1 cellular context compared by ENCODE assay signal in the genomic region with DNA sequence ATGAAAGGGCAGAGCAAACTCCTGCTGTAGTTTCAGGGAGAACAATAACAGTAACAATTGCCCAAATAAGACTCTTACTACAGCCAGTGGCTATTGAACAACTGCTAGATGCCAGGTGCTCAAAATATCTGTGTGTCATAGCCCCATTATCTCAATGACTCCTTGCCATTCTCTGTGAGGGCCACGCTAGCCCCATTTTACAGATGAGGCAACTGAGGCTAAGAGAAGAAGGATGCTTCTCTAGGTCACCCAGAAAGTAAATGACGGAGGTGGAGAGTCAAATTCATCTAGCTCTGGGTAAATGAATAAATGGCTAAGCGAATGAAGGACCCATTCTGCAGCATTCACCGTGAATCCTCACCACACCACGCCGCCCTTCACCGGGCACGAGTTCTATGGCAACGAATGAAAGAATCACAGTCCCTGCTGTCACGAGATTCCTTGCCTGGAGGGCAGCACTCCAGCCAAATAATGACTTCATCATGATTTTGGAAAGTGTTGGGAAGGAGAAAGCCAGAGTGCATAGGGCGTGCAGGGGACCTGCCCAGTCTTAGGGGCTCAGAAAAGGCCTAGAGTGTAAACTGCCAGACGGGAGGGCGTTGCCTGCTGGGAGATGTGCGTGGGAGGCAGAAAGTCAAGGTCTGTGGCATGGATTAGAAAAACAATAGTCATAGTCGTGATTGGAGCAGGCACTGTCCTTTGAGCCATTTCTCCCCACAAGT.
TF ChIP-seq lines count a peak whose summit lies in the region.

No MANE protein-coding gene starts in this region.

TF ChIP-seq in HCT116, 20 proteins besides CTCF, POLR2A, EP300 and RAD21:
- TF ChIP-seq, protein P1, sequence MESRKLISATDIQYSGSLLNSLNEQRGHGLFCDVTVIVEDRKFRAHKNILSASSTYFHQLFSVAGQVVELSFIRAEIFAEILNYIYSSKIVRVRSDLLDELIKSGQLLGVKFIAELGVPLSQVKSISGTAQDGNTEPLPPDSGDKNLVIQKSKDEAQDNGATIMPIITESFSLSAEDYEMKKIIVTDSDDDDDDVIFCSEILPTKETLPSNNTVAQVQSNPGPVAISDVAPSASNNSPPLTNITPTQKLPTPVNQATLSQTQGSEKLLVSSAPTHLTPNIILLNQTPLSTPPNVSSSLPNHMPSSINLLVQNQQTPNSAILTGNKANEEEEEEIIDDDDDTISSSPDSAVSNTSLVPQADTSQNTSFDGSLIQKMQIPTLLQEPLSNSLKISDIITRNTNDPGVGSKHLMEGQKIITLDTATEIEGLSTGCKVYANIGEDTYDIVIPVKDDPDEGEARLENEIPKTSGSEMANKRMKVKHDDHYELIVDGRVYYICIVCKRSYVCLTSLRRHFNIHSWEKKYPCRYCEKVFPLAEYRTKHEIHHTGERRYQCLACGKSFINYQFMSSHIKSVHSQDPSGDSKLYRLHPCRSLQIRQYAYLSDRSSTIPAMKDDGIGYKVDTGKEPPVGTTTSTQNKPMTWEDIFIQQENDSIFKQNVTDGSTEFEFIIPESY (IDR thresholded peaks at IDR 0.05; ENCODE audit: extremely low read depth, insufficient replicate concordance, low read length), result no peak
- TF ChIP-seq CBX3 (IDR thresholded peaks at IDR 0.05; ENCODE audit: low read depth), result no peak
- TF ChIP-seq ELF1 (IDR thresholded peaks at IDR 0.05; ENCODE audit: borderline replicate concordance, low read depth), result no peak
- no peak for TF ChIP-seq FOSL1 (IDR thresholded peaks at IDR 0.05; ENCODE audit: low read depth)
- TF ChIP-seq, protein P2, sequence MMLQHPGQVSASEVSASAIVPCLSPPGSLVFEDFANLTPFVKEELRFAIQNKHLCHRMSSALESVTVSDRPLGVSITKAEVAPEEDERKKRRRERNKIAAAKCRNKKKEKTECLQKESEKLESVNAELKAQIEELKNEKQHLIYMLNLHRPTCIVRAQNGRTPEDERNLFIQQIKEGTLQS (IDR thresholded peaks at IDR 0.05), result no peak
- no peak for TF ChIP-seq SIN3A (IDR thresholded peaks at IDR 0.05; ENCODE audit: low read depth)
- TF ChIP-seq, protein P3, sequence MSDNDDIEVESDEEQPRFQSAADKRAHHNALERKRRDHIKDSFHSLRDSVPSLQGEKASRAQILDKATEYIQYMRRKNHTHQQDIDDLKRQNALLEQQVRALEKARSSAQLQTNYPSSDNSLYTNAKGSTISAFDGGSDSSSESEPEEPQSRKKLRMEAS (IDR thresholded peaks at IDR 0.05), result no peak
- TF ChIP-seq EZH2phosphoT487 (IDR thresholded peaks at IDR 0.05; ENCODE audit: borderline replicate concordance), result no peak
- TF ChIP-seq SP1 (IDR thresholded peaks at IDR 0.05; ENCODE audit: low read depth), result no peak
- no peak for TF ChIP-seq TCF7L2 (IDR thresholded peaks at IDR 0.05; ENCODE audit: borderline replicate concordance, extremely low read depth, insufficient read depth, insufficient read length)
- TF ChIP-seq JUND (IDR thresholded peaks at IDR 0.05), result no peak
- no peak for TF ChIP-seq POLR2AphosphoS5 (IDR thresholded peaks at IDR 0.05; ENCODE audit: low read depth, low read length)
- TF ChIP-seq EZH2 (IDR thresholded peaks at IDR 0.05), result no peak
